ENCODE assay signal across 8 cellular contexts in genomic region chr11:123302751-123303195, GRCh38.
DNase-seq lines count a peak whose midpoint lies in the region; ATAC-seq and TF ChIP-seq lines count a peak whose summit lies in the region.

No MANE protein-coding gene starts in this region.

- H3K36me3 ChIP-seq in CD8-positive, alpha-beta memory T cell (ENCODE audit: insufficient read depth, low read length): no peaks in the 10 kb centered on the region

- POLR2A ChIA-PET in CD8-positive, alpha-beta memory T cell (lab: Charles Lee): no interaction called here
- POLR2A ChIA-PET in T-cell (lab: Charles Lee): no interaction called here

- H3K4me3 ChIP-seq in CD8-positive, alpha-beta memory T cell (ENCODE audit: low read length): no peak overlapping the region
- no peak overlapping the region for H3K4me3 ChIP-seq in fibroblast of villous mesenchyme (ENCODE audit: low read depth, low read length)

- H3K27ac Mint-ChIP-seq in CD8-positive, alpha-beta memory T cell: peak overlapping the region; percentile 24 to 88 (median 72)
- peak overlapping the region; percentile 90 to 92 for H3K27ac Mint-ChIP-seq in T-cell

- TF ChIP-seq CTCF in fibroblast of villous mesenchyme (IDR thresholded peaks at IDR 0.05; ENCODE audit: insufficient read depth, low read depth, low read length): no peak

- CTCF ChIA-PET in CD8-positive, alpha-beta memory T cell (lab: Charles Lee): interaction anchor here (1.2 to 1.7 kb wide), 3 partner anchors 12 to 105 kb away, joined by 3 to 7 read pairs (median 4); no protein-coding TSS in a partner anchor
- CTCF ChIA-PET in T-cell (lab: Charles Lee): interaction anchor here (0.7 to 0.9 kb wide), 2 partner anchors 8 to 383 kb away, joined by 3 read pairs; no protein-coding TSS in a partner anchor

- DNase-seq in CD8-positive, alpha-beta memory T cell: no peak
- DNase-seq in T-cell (no peak), fibroblast of villous mesenchyme (ENCODE audit: low read depth) (peak; percentile 24), T-helper 9 cell (no peak), NCI-H1105 (lab: John Stamatoyannopoulos, UW) (no peak), NCI-H345 treated with DMSO at 0.1 percent for 48 hours (lab: John Stamatoyannopoulos, UW; ENCODE audit: unreplicated experiment) (no peak)

- H3K9me3 Mint-ChIP-seq in CD8-positive, alpha-beta memory T cell: no peaks in the 10 kb centered on the region
- H3K9me3 Mint-ChIP-seq in T-cell: no peaks in the 10 kb centered on the region

- H3K4me3 Mint-ChIP-seq in CD8-positive, alpha-beta memory T cell: peak overlapping the region in 6 of 7 donors; percentile 4 to 70 (median 36)
- peak overlapping the region; percentile 3 to 49 (median 31) for H3K4me3 Mint-ChIP-seq in T-cell

- no peaks in the 10 kb centered on the region for H3K36me3 Mint-ChIP-seq in CD8-positive, alpha-beta memory T cell
- H3K36me3 Mint-ChIP-seq in T-cell: no peaks in the 10 kb centered on the region

- no peaks in the 10 kb centered on the region for H3K27me3 Mint-ChIP-seq in CD8-positive, alpha-beta memory T cell
- peaks cover 4 to 5% of the 10 kb centered on the region in 2 donors for H3K27me3 Mint-ChIP-seq in T-cell

- H3K27ac ChIP-seq in CD8-positive, alpha-beta memory T cell (ENCODE audit: low read depth, low read length): no peak overlapping the region

- no peaks in the 10 kb centered on the region for H3K27me3 ChIP-seq in CD8-positive, alpha-beta memory T cell (ENCODE audit: insufficient read depth, low read length, poor library complexity, severe bottlenecking)

- no peaks in the 10 kb centered on the region for H3K9me3 ChIP-seq in CD8-positive, alpha-beta memory T cell (ENCODE audit: low read length)

- peaks cover 29 to 43% (median 41%) of the 10 kb centered on the region in 3 donors for H3K4me1 Mint-ChIP-seq in CD8-positive, alpha-beta memory T cell
- peaks cover 35 to 42% (median 36%) of the 10 kb centered on the region in 3 donors for H3K4me1 Mint-ChIP-seq in T-cell

- ATAC-seq in GM21737 (IDR thresholded peaks at IDR 0.05; ENCODE audit: unreplicated experiment) (peak; percentile 47), T-cell (replicated peaks in 1 of 4) (no peak), HG03175 (IDR thresholded peaks at IDR 0.05; ENCODE audit: unreplicated experiment) (no peak)

- H3K4me1 ChIP-seq in CD8-positive, alpha-beta memory T cell (ENCODE audit: insufficient read depth, low read length): peaks cover 24% of the 10 kb centered on the region
